Comparison of ENCODE assay signal across 8 cellular contexts in genomic region chr16:22321340-22322001, GRCh38. TPM values are rescaled to one million over a fixed set of nuclear protein-coding genes. Genes with fewer than 3 reads are reported as not detected.
DNase-seq lines count a peak whose midpoint lies in the region; ATAC-seq and TF ChIP-seq lines count a peak whose summit lies in the region.

No MANE protein-coding gene starts in this region.

- peaks cover 87% of the 10 kb centered on the region for H3K36me3 Mint-ChIP-seq in activated B cell treated with CpG ODN at 0.5 μM for 24 hours (ENCODE audit: low read depth)

- no peak overlapping the region for H3K27ac Mint-ChIP-seq in activated B cell treated with CpG ODN at 0.5 μM for 24 hours

- intact Hi-C loops in activated B cell treated with CpG ODN at 0.5 μM for 24 hours (cut with micrococcal nuclease): no loop called here

- TF ChIP-seq CTCF in 22Rv1 (IDR thresholded peaks at IDR 0.05): peak; percentile 97
- peak; percentile 88 for TF ChIP-seq CTCF in GM13977 (IDR thresholded peaks at IDR 0.05; ENCODE audit: extremely low read depth, insufficient read depth, missing control alignments)
- no peak for TF ChIP-seq CTCF in activated B cell treated with CpG ODN at 0.5 μM for 24 hours (IDR thresholded peaks at IDR 0.05)
- TF ChIP-seq CTCF in cardiac fibroblast (IDR thresholded peaks at IDR 0.05; ENCODE audit: low read depth, low read length): peak; percentile 81

- no peaks in the 10 kb centered on the region for H3K27me3 Mint-ChIP-seq in activated B cell treated with CpG ODN at 0.5 μM for 24 hours

- H3K9me3 Mint-ChIP-seq in activated B cell treated with CpG ODN at 0.5 μM for 24 hours: no peaks in the 10 kb centered on the region

- POLR2A ChIA-PET in activated B cell treated with CpG ODN at 0.5 μM for 24 hours (lab: Charles Lee): no interaction called here

- no peak overlapping the region for H3K4me3 ChIP-seq in cardiac fibroblast (replicated peaks in 1 of 2; ENCODE audit: low read depth in 2 of 2, low read length in 2 of 2)

- H3K4me3 Mint-ChIP-seq in activated B cell treated with CpG ODN at 0.5 μM for 24 hours: no peak overlapping the region

- H3K4me1 Mint-ChIP-seq in activated B cell treated with CpG ODN at 0.5 μM for 24 hours: no peaks in the 10 kb centered on the region

- H3K27ac ChIP-seq in 22Rv1: no peak overlapping the region

- ATAC-seq in activated B cell treated with CpG ODN at 0.5 μM for 24 hours (ENCODE audit: low read depth) (peak; percentile 58), GM18502 (IDR thresholded peaks at IDR 0.05; ENCODE audit: poor library complexity, unreplicated experiment) (no peak)

- in situ Hi-C loops in GM13977 (cut with MboI; ENCODE audit: low pct_unique_long_range_greater_than_20kb, low sequenced_read_pairs, unreplicated experiment): loop anchor here (10.0 kb wide), 1 partner anchor 1137 kb away; no protein-coding TSS in a partner anchor

- CTCF ChIA-PET in activated B cell treated with CpG ODN at 0.5 μM for 24 hours (lab: Charles Lee): interaction anchor here (0.6 to 1.4 kb wide), 8 partner anchors 8 to 101 kb away, joined by 3 to 5 read pairs (median 4); partner anchors contain the start of gene POLR3E

- DNase-seq in GM13977 (ENCODE audit: low spot score): peak; percentile 83
- DNase-seq in NCI-H2196 (lab: John Stamatoyannopoulos, UW; ENCODE audit: unreplicated experiment): peak; percentile 71
- no peak for DNase-seq in activated B cell treated with CpG ODN at 0.5 μM for 24 hours
- peak; percentile 81 to 82 for DNase-seq in cardiac fibroblast (ENCODE audit: low read depth in 2 of 2)
- DNase-seq in kidney glomerular epithelial cell (lab: John Stamatoyannopoulos, UW): peak; percentile 54
- DNase-seq in stimulated activated CD4-positive, alpha-beta T cell treated with anti-CD3 and anti-CD28 coated beads, Interleukin-2, amount 100 ng/mL, for 4 hours (ENCODE audit: low read depth): peak; percentile 39

RNA-seq across cellular contexts. Expression of gene POLR3E, which starts 24.3 kb away (rescaled TPM):
- 92.3 and 97.1 TPM in 2 replicates for total RNA-seq in activated B cell treated with CpG ODN at 0.5 μM for 24 hours

RNA-seq across cellular contexts. Expression of gene CDR2, which starts 52.9 kb away (rescaled TPM):
- 6.2 and 6.7 TPM in 2 replicates for total RNA-seq in activated B cell treated with CpG ODN at 0.5 μM for 24 hours
